ENCODE assay signal across 23 cellular contexts in genomic region chr11:130604606-130605005, GRCh38.
DNase-seq lines count a peak whose midpoint lies in the region; ATAC-seq, FAIRE-seq and TF ChIP-seq lines count a peak whose summit lies in the region.
"Had no signal": no experiment of that assay in that cellular context is flagged by ENCODE, and none has a peak within 500 bp of the region (broad histone marks: within the 10 kb centered on the region; RNA-seq: fewer than 3 reads in every experiment).

No MANE protein-coding gene starts in this region.

- H2BK120ac ChIP-seq in H1 (replicated peaks; ENCODE audit: low read depth, low read length): no peak overlapping the region

- peak overlapping the region; percentile 64 to 99 (median 95) for H3K27ac Mint-ChIP-seq in nephron
- H3K27ac Mint-ChIP-seq: CD14-positive monocyte; CD4-positive, alpha-beta memory T cell; CD4-positive, CD25-positive, alpha-beta regulatory T cell; CD8-positive, alpha-beta memory T cell had no signal

- no peak overlapping the region for H3K4me2 ChIP-seq in H1 (ENCODE audit: insufficient read depth in 1 of 2, low read depth in 2 of 2, low read length in 2 of 2)
- H3K4me2 ChIP-seq: BLaER1 had no signal

- H2BK12ac ChIP-seq in H1 (ENCODE audit: low read depth, low read length): no peak overlapping the region

- no peak for FAIRE-seq in H1 (lab: Jason Lieb, UNC)
- FAIRE-seq: A204.1, G401.6, GM12891, GM19239 had no signal

- no peak overlapping the region for H3K18ac ChIP-seq in H1 (ENCODE audit: extremely low read depth, low read length)

- no peaks in the 10 kb centered on the region for H3K23me2 ChIP-seq in H1 (ENCODE audit: low read depth, low read length)

- H2AFZ ChIP-seq in H1 (ENCODE audit: low read length): no peak overlapping the region

- intact Hi-C loops in uterus (cut with DNase I; ENCODE audit: low total_unique reads): no loop called here

- H2BK20ac ChIP-seq in H1 (ENCODE audit: low read length): 0 out of 2 replicates have a peak overlapping the region, but pooled peaks have one; percentile 37

- TF ChIP-seq CTCF in H1 (IDR thresholded peaks at IDR 0.05; ENCODE audit: control extremely low read depth in 1 of 3, insufficient read depth in 1 of 3, low read depth in 1 of 3, low read length in 3 of 3): no peak
- TF ChIP-seq CTCF in nephron (IDR thresholded peaks at IDR 0.05; ENCODE audit: unreplicated experiment in 3 of 3): no peak
- no peak for TF ChIP-seq CTCF in uterus (IDR thresholded peaks at IDR 0.05)

- H3K4me3 ChIP-seq in H1 (ENCODE audit: extremely low read depth in 1 of 4, insufficient read depth in 2 of 4, low read depth in 3 of 4, low read length in 4 of 4) (no peak overlapping the region), uterus (no peak overlapping the region)
- H3K4me3 ChIP-seq: BLaER1 had no signal

- H3K4ac ChIP-seq in H1 (replicated peaks; ENCODE audit: insufficient read length, low read depth, low read length): no peak overlapping the region

- H3K9me3 ChIP-seq in H1 (ENCODE audit: insufficient read depth in 2 of 2, low read depth in 1 of 2, low read length in 1 of 2) (peaks cover 6% of the 10 kb centered on the region in 2 experiments; a peak in 3 of 4 replicates), uterus (no peaks in the 10 kb centered on the region)
- H3K9me3 ChIP-seq: BE2C, BLaER1 had no signal

- CTCF ChIA-PET in H1 (lab: Charles Lee; ENCODE audit: partially characterized antibody): interaction anchor here (0.6 to 1.8 kb wide), 2 partner anchors 148 to 170 kb away, joined by 3 to 7 read pairs; no protein-coding TSS in a partner anchor
- CTCF ChIA-PET in HEK293T (lab: Yijun Ruan, JAX): no interaction called here

- H3K14ac ChIP-seq in H1 (ENCODE audit: insufficient read length): no peak overlapping the region

- H2BK5ac ChIP-seq in H1 (ENCODE audit: low read depth, low read length): no peak overlapping the region

- DNase-seq in H1 (ENCODE audit: low read depth in 1 of 2, low spot score in 2 of 2): no peak
- DNase-seq in uterus: peak; percentile 60 to 67
- no peak for DNase-seq in stimulated activated CD4-positive, alpha-beta T cell treated with anti-CD3 and anti-CD28 coated beads, Interleukin-4, amount 100 ng/mL, for 24 hours
- no peak for DNase-seq in HEK293T (ENCODE audit: extremely low spot score)
- DNase-seq: 8988T; ACHN; BE2C; C1 segment of cervical spinal cord; CD4-positive, alpha-beta memory T cell; CD4-positive, CD25-positive, alpha-beta regulatory T cell; CD8-positive, alpha-beta memory T cell; COR-L47; DMS79 treated with DMSO at 0.1 percent for 48 hours; GF-D8 had no signal

- H3K36me3 ChIP-seq in H1 (ENCODE audit: control insufficient read depth in 2 of 4, insufficient read depth in 4 of 4, low read length in 3 of 4) (no peaks in the 10 kb centered on the region), uterus (no peaks in the 10 kb centered on the region)
- H3K36me3 ChIP-seq: BE2C, BLaER1 had no signal

- H3K4me1 ChIP-seq in H1 (replicated peaks in 1 of 4; ENCODE audit: control insufficient read depth in 3 of 4, insufficient read depth in 4 of 4, low read length in 3 of 4) (peaks cover 0 to 15% (median 4%) of the 10 kb centered on the region in 4 experiments; a peak in 5 of 7 replicates), uterus (peaks cover 4 to 28% of the 10 kb centered on the region in 2 donors)

- H3K79me2 ChIP-seq in H1 (ENCODE audit: control insufficient read depth in 1 of 2, insufficient read depth in 2 of 2, low read length in 2 of 2): no peaks in the 10 kb centered on the region

- no peaks in the 10 kb centered on the region for H3K27me3 ChIP-seq in H1 (replicated peaks in 1 of 4; ENCODE audit: control insufficient read depth in 3 of 4, extremely low read depth in 1 of 4, insufficient read depth in 3 of 4, low read length in 3 of 4)
- H3K27me3 ChIP-seq in uterus: no peaks in the 10 kb centered on the region
- H3K27me3 ChIP-seq: BE2C, BLaER1 had no signal

- H2AK5ac ChIP-seq in H1 (ENCODE audit: low read depth, low read length): no peak overlapping the region

- H3K27me3 Mint-ChIP-seq in nephron (ENCODE audit: low read depth): no peaks in the 10 kb centered on the region

- H3K27ac ChIP-seq in H1 (ENCODE audit: low read depth, low read length) (no peak overlapping the region), uterus (peak overlapping the region; percentile 14 to 44)
- H3K27ac ChIP-seq: BLaER1 had no signal

- no peak overlapping the region for H3K56ac ChIP-seq in H1 (replicated peaks; ENCODE audit: insufficient read length, low read depth, low read length)

- no peaks in the 10 kb centered on the region for H3K9me3 Mint-ChIP-seq in nephron
- H3K9me3 Mint-ChIP-seq: CD4-positive, alpha-beta memory T cell had no signal

- ATAC-seq in HG03521 (IDR thresholded peaks at IDR 0.05; ENCODE audit: unreplicated experiment) (no peak), GM21723 (IDR thresholded peaks at IDR 0.05; ENCODE audit: unreplicated experiment) (no peak)

- no peaks in the 10 kb centered on the region for H3K79me1 ChIP-seq in H1 (ENCODE audit: low read depth, low read length)

- TF ChIP-seq POLR2A in H1 (IDR thresholded peaks at IDR 0.05; ENCODE audit: control extremely low read depth in 1 of 2, low read depth in 2 of 2, low read length in 2 of 2) (no peak), uterus (IDR thresholded peaks at IDR 0.05) (no peak)

- no peak overlapping the region for H3K4me3 Mint-ChIP-seq in nephron
- H3K4me3 Mint-ChIP-seq: CD14-positive monocyte; CD4-positive, alpha-beta memory T cell; CD4-positive, CD25-positive, alpha-beta regulatory T cell; CD8-positive, alpha-beta memory T cell had no signal

- no peak overlapping the region for H3K9ac ChIP-seq in H1 (replicated peaks in 1 of 4; ENCODE audit: extremely low read depth in 1 of 4, low read depth in 3 of 4, low read length in 3 of 4)
- H3K9ac ChIP-seq: BLaER1 had no signal

- no peak overlapping the region for H4K91ac ChIP-seq in H1 (replicated peaks; ENCODE audit: insufficient read length, low read length)

- peaks cover 92% of the 10 kb centered on the region for H3K4me1 Mint-ChIP-seq in nephron
- H3K4me1 Mint-ChIP-seq: CD4-positive, alpha-beta memory T cell; CD4-positive, CD25-positive, alpha-beta regulatory T cell; CD8-positive, alpha-beta memory T cell had no signal

- TF ChIP-seq EP300 in H1 (IDR thresholded peaks at IDR 0.05; ENCODE audit: borderline replicate concordance in 1 of 2, low read depth in 2 of 2, low read length in 2 of 2): no peak

- 79% methylated on average over 1 of the region's 1 CpG; no CpG with 5 or more reads in 1 of the 2 experiments for WGBS in H1 (ENCODE audit: extremely low coverage in 1 of 2, insufficient coverage in 1 of 2, insufficient read length in 1 of 2, insufficient replicate concordance in 2 of 2, low coverage in 1 of 2, low lambda C conversion rate in 2 of 2, missing lambda C conversion rate in 1 of 2), 2 experiments

- H4K20me1 ChIP-seq in H1 (replicated peaks in 1 of 2; ENCODE audit: control insufficient read depth in 1 of 2, insufficient read depth in 2 of 2, low read length in 2 of 2): no peaks in the 10 kb centered on the region
- H4K20me1 ChIP-seq: BLaER1 had no signal

- no peak overlapping the region for H4K5ac ChIP-seq in H1 (ENCODE audit: insufficient read length, low read depth, low read length)

- TF ChIP-seq RAD21 in H1 (IDR thresholded peaks at IDR 0.05 in 1 of 2, conservative IDR thresholded peaks at IDR 0.05 in 1 of 2; ENCODE audit: low read depth in 2 of 2, low read length in 2 of 2): no peak

- H2BK15ac ChIP-seq in H1 (ENCODE audit: low read length): no peak overlapping the region

- no peaks in the 10 kb centered on the region for H3K36me3 Mint-ChIP-seq in nephron (ENCODE audit: low read depth)
- H3K36me3 Mint-ChIP-seq: CD14-positive monocyte; CD4-positive, alpha-beta memory T cell; CD4-positive, CD25-positive, alpha-beta regulatory T cell; CD8-positive, alpha-beta memory T cell had no signal

- POLR2A ChIA-PET in H1 (lab: Charles Lee; ENCODE audit: partially characterized antibody): no interaction called here
- POLR2A ChIA-PET in HEK293T (lab: Yijun Ruan, JAX): no interaction called here

- no peak overlapping the region for H3K23ac ChIP-seq in H1 (ENCODE audit: insufficient read length)

- no peak overlapping the region for H4K8ac ChIP-seq in H1 (ENCODE audit: extremely low read depth, insufficient read depth, low read length)

TF ChIP-seq in H1, 55 proteins besides CTCF, POLR2A, EP300 and RAD21:
- TF ChIP-seq CREB1 (IDR thresholded peaks at IDR 0.05) (no peak), RXRA (IDR thresholded peaks at IDR 0.05; ENCODE audit: insufficient read depth, low read depth, low read length) (no peak)
TF ChIP-seq in H1: peak in this region for 0.

TF ChIP-seq in HEK293T, 16 proteins besides CTCF, POLR2A, EP300 and RAD21:
- no peak for TF ChIP-seq SP1 (IDR thresholded peaks at IDR 0.05)
- TF ChIP-seq ARNT (IDR thresholded peaks at IDR 0.05): no peak
- TF ChIP-seq SUZ12 (IDR thresholded peaks at IDR 0.05): no peak
- no peak for TF ChIP-seq NFRKB (IDR thresholded peaks at IDR 0.05)
- TF ChIP-seq FOXM1 (IDR thresholded peaks at IDR 0.05; ENCODE audit: borderline replicate concordance): no peak
- TF ChIP-seq L3MBTL2 (conservative IDR thresholded peaks at IDR 0.05): no peak
- TF ChIP-seq, protein P1, sequence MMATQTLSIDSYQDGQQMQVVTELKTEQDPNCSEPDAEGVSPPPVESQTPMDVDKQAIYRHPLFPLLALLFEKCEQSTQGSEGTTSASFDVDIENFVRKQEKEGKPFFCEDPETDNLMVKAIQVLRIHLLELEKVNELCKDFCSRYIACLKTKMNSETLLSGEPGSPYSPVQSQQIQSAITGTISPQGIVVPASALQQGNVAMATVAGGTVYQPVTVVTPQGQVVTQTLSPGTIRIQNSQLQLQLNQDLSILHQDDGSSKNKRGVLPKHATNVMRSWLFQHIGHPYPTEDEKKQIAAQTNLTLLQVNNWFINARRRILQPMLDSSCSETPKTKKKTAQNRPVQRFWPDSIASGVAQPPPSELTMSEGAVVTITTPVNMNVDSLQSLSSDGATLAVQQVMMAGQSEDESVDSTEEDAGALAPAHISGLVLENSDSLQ (IDR thresholded peaks at IDR 0.05): no peak
- TF ChIP-seq CTBP1 (IDR thresholded peaks at IDR 0.05; ENCODE audit: borderline replicate concordance): no peak
- TF ChIP-seq HDGF (IDR thresholded peaks at IDR 0.05; ENCODE audit: borderline replicate concordance): no peak
- TF ChIP-seq ELF4 (IDR thresholded peaks at IDR 0.05): no peak
- no peak for TF ChIP-seq LEF1 (IDR thresholded peaks at IDR 0.05; ENCODE audit: borderline replicate concordance)
- no peak for TF ChIP-seq BHLHE40 (IDR thresholded peaks at IDR 0.05; ENCODE audit: borderline replicate concordance)
- no peak for TF ChIP-seq FOXA1 (IDR thresholded peaks at IDR 0.05)
- no peak for TF ChIP-seq ZNF384 (IDR thresholded peaks at IDR 0.05)
- no peak for TF ChIP-seq FOXK2 (IDR thresholded peaks at IDR 0.05)
- no peak for TF ChIP-seq TARDBP (IDR thresholded peaks at IDR 0.05)

Comparison
In these comparisons a context has a peak if more than half of its experiments do, and no peak if none do; other contexts are left out.
1. DNase-seq: peak in uterus (2 of 2); none in H1 (0 of 2), stimulated activated CD4-positive, alpha-beta T cell treated with anti-CD3 and anti-CD28 coated beads, Interleukin-4, amount 100 ng/mL, for 24 hours (single experiment) and HEK293T (single experiment).